8 cellular contexts compared by ENCODE assay signal in genomic region chr4:185142911-185143595, GRCh38. TPM values are rescaled to one million over a fixed set of nuclear protein-coding genes. Genes with fewer than 3 reads are reported as not detected.
DNase-seq lines count a peak whose midpoint lies in the region; ATAC-seq and TF ChIP-seq lines count a peak whose summit lies in the region.

TSS of gene SLC25A4 (plus strand) at chr4:185143266. CDS start at chr4:185143373, 107 bp downstream.

- WGBS in right lobe of liver (ENCODE audit: insufficient coverage, low coverage, low lambda C conversion rate, missing lambda C conversion rate), result no CpG with 5 or more reads among the region's 87 CpGs

- no peaks in the 10 kb centered on the region for H3K9me3 ChIP-seq in right lobe of liver

- peak within 1 kb of the TSS; percentile 56 to 88 (median 76) for H3K27ac ChIP-seq in right lobe of liver

- no peaks in the 10 kb centered on the region for H3K27me3 ChIP-seq in right lobe of liver

- peak; percentile 19 for TF ChIP-seq CTCF in AG09309 (IDR thresholded peaks at IDR 0.05; ENCODE audit: control insufficient read depth, insufficient read depth, low read depth, low read length, missing control alignments)
- peak; percentile 42 to 52 (median 44) for TF ChIP-seq CTCF in right lobe of liver (IDR thresholded peaks at IDR 0.05)

- H3K36me3 ChIP-seq in right lobe of liver, result peaks cover 0 to 15% (median 0%) of the 10 kb centered on the region in 4 donors

- DNase-seq in AG09309 (ENCODE audit: low read depth), result peak; percentile 7
- peak; percentile 63 for DNase-seq in NCI-H446 treated with DMSO at 0.1 percent for 48 hours (lab: John Stamatoyannopoulos, UW)
- peak; percentile 73 to 79 for DNase-seq in activated CD4-positive, alpha-beta T cell treated with anti-CD3 and anti-CD28 coated beads, Interleukin-2, amount 50 U/mL, for 4 hours
- peak; percentile 83 for DNase-seq in dermis blood vessel endothelial cell
- peak; percentile 89 to 92 (median 91) for DNase-seq in right lobe of liver
- DNase-seq in stimulated activated CD4-positive, alpha-beta T cell treated with anti-CD3 and anti-CD28 coated beads, Interleukin-4, amount 100 ng/mL, for 48 hours (ENCODE audit: low read depth in 2 of 2), result peak; percentile 79 to 81

- peak; percentile 99 for TF ChIP-seq POLR2A in right lobe of liver (IDR thresholded peaks at IDR 0.05)

- ATAC-seq in GM18868 (IDR thresholded peaks at IDR 0.05; ENCODE audit: unreplicated experiment) (peak; percentile 97), HG03108 (IDR thresholded peaks at IDR 0.05; ENCODE audit: unreplicated experiment) (peak; percentile 96), right lobe of liver (peak; percentile 89 to 94 (median 94))

- peaks cover 0 to 19% (median 3%) of the 10 kb centered on the region in 4 donors for H3K4me1 ChIP-seq in right lobe of liver

- H3K4me3 ChIP-seq in AG09309 (ENCODE audit: control insufficient read depth, low read depth, low read length) (peak within 1 kb of the TSS; percentile 68), right lobe of liver (peak within 1 kb of the TSS; percentile 57 to 79 (median 60))

- intact Hi-C loops in right lobe of liver (cut with DNase I), result no loop called here

RNA-seq across cellular contexts. Expression of gene SLC25A4, which starts in this region (rescaled TPM):
- 8.8 and 10.8 TPM in 2 replicates for total RNA-seq in dermis blood vessel endothelial cell
- total RNA-seq in right lobe of liver, result 10 to 100 TPM; 24.1 to 36.7 (median 27.0) TPM

Comparison
In these comparisons a context has a peak if more than half of its experiments do, and no peak if none do; other contexts are left out.
1. Peak in every context shown above with its lines: DNase-seq, ATAC-seq, H3K4me3 ChIP-seq and H3K27ac ChIP-seq.
2. DNase-seq: peak in every context shown above with its lines; median percentile 91 in right lobe of liver; 83 in dermis blood vessel endothelial cell; 80 in stimulated activated CD4-positive, alpha-beta T cell treated with anti-CD3 and anti-CD28 coated beads, Interleukin-4, amount 100 ng/mL, for 48 hours; 76 in activated CD4-positive, alpha-beta T cell treated with anti-CD3 and anti-CD28 coated beads, Interleukin-2, amount 50 U/mL, for 4 hours; 63 in NCI-H446 treated with DMSO at 0.1 percent for 48 hours; 7 in AG09309.